8 cellular contexts compared by ENCODE assay signal in genomic region chr13:57630661-57631606, GRCh38. TPM values are rescaled to one million over a fixed set of nuclear protein-coding genes. Genes with fewer than 3 reads are reported as not detected.
A peak's percentile ranks its signal among the peaks of the same experiment; 100 is the strongest.
DNase-seq lines count a peak whose midpoint lies in the region; ATAC-seq, FAIRE-seq and TF ChIP-seq lines count a peak whose summit lies in the region.

No MANE protein-coding gene starts in this region.

- no peaks in the 10 kb centered on the region for H3K9me2 ChIP-seq in GM23338 (ENCODE audit: insufficient read depth)

- H3K36me3 Mint-ChIP-seq in GM23338 (ENCODE audit: low read depth), result no peaks in the 10 kb centered on the region
- peaks cover 8% of the 10 kb centered on the region for H3K36me3 Mint-ChIP-seq in activated T-helper 2 cell treated with anti-CD3 and anti-CD28 coated beads, Interferon-gamma antibody, Interleukin-2, Interleukin-4, amounts not matched to agents 10 μg/mL and 5 μg/mL and 100 μg/mL, durations not matched to agents 14 hours and 24 hours and 36 hours (ENCODE audit: low read depth)

- TF ChIP-seq RAD21 in A549 (conservative IDR thresholded peaks at IDR 0.05 in 1 of 2, IDR thresholded peaks at IDR 0.05 in 1 of 2), result no peak

- H3K27ac ChIP-seq in A549 (no peak overlapping the region), GM23338 (ENCODE audit: low read depth) (no peak overlapping the region), heart left ventricle (peak overlapping the region in 11 of 12 donors; percentile 60 to 82 (median 74)), pancreas (peak overlapping the region; percentile 4 to 70 (median 44))

- TF ChIP-seq CTCF in A549 (IDR thresholded peaks at IDR 0.05) (no peak), GM23338 (conservative IDR thresholded peaks at IDR 0.05; ENCODE audit: low read depth in 2 of 2) (no peak), heart left ventricle (IDR thresholded peaks at IDR 0.05) (no peak), pancreas (IDR thresholded peaks at IDR 0.05) (no peak)

- peaks cover 16% of the 10 kb centered on the region for H3F3A ChIP-seq in GM23338 (replicated peaks; ENCODE audit: low read depth)

- H2AFZ ChIP-seq in GM23338, result peak overlapping the region; percentile 100

- H3K36me3 ChIP-seq in GM23338 (ENCODE audit: insufficient read depth) (no peaks in the 10 kb centered on the region), heart left ventricle (no peaks in the 10 kb centered on the region), pancreas (no peaks in the 10 kb centered on the region)

- H3K27me3 Mint-ChIP-seq in GM23338 (ENCODE audit: insufficient read depth, low read depth, poor library complexity), result peaks cover 71% of the 10 kb centered on the region
- peaks cover 65% of the 10 kb centered on the region for H3K27me3 Mint-ChIP-seq in activated T-helper 2 cell treated with anti-CD3 and anti-CD28 coated beads, Interferon-gamma antibody, Interleukin-2, Interleukin-4, amounts not matched to agents 10 μg/mL and 5 μg/mL and 100 μg/mL, durations not matched to agents 14 hours and 24 hours and 36 hours (ENCODE audit: low read depth)

- H3K4me1 Mint-ChIP-seq in GM23338, result peaks cover 22% of the 10 kb centered on the region
- H3K4me1 Mint-ChIP-seq in activated T-helper 2 cell treated with anti-CD3 and anti-CD28 coated beads, Interferon-gamma antibody, Interleukin-2, Interleukin-4, amounts not matched to agents 10 μg/mL and 5 μg/mL and 100 μg/mL, durations not matched to agents 14 hours and 24 hours and 36 hours (ENCODE audit: low read depth), result peaks cover 24% of the 10 kb centered on the region

- WGBS in A549 (ENCODE audit: missing lambda C conversion rate), result 9% methylated on average over 32 of the region's 32 CpGs
- 1 to 3% (median 1%) methylated on average over 32 of the region's 32 CpGs for WGBS in heart left ventricle, 4 donors
- 3 to 5% methylated on average over 32 of the region's 32 CpGs for WGBS in pancreas, 2 donors

- peak overlapping the region; percentile 32; the same call in 2 of the 3 replicates for H3K4me3 ChIP-seq in A549
- peak overlapping the region; percentile 81 for H3K4me3 ChIP-seq in GM23338
- peak overlapping the region; percentile 46 to 79 (median 65) for H3K4me3 ChIP-seq in heart left ventricle
- H3K4me3 ChIP-seq in pancreas, result peak overlapping the region in 3 of 4 donors; percentile 29 to 57 (median 41)

- DNase-seq in A549 (ENCODE audit: low read depth in 1 of 2, low spot score in 1 of 2) (no peak), GM23338 (ENCODE audit: low spot score) (peak; percentile 46), heart left ventricle (peak in 3 of 5 donors; percentile 14 to 25 (median 20)), pancreas (peak in 2 of 6 donors; percentile 24 to 26), NCI-H128 (lab: John Stamatoyannopoulos, UW; ENCODE audit: unreplicated experiment) (no peak), NCI-H2029 treated with DMSO at 0.1 percent for 48 hours (lab: John Stamatoyannopoulos, UW) (no peak)
- no peak for DNase-seq in activated T-helper 2 cell treated with anti-CD3 and anti-CD28 coated beads, Interferon-gamma antibody, Interleukin-2, Interleukin-4, amounts not matched to agents 10 μg/mL and 5 μg/mL and 100 μg/mL, durations not matched to agents 14 hours and 24 hours and 36 hours (ENCODE audit: low spot score)

- H3K9me3 ChIP-seq in A549, result no peaks in the 10 kb centered on the region
- no peaks in the 10 kb centered on the region for H3K9me3 ChIP-seq in heart left ventricle
- no peaks in the 10 kb centered on the region for H3K9me3 ChIP-seq in pancreas

- peak overlapping the region; percentile 66 for H3K4me2 ChIP-seq in A549
- peak overlapping the region; percentile 99 for H3K4me2 ChIP-seq in GM23338

- POLR2A ChIA-PET in A549 (lab: Yijun Ruan, JAX), result no interaction called here

- CTCF ChIA-PET in A549 (lab: Yijun Ruan, JAX), result interaction anchor here (1.5 kb wide), 1 partner anchor 1687 kb away, joined by 3 read pairs; no protein-coding TSS in a partner anchor

- H3K9me3 Mint-ChIP-seq in GM23338, result no peaks in the 10 kb centered on the region; the same call in 1 of the 3 replicates
- H3K9me3 Mint-ChIP-seq in activated T-helper 2 cell treated with anti-CD3 and anti-CD28 coated beads, Interferon-gamma antibody, Interleukin-2, Interleukin-4, amounts not matched to agents 10 μg/mL and 5 μg/mL and 100 μg/mL, durations not matched to agents 14 hours and 24 hours and 36 hours, result no peaks in the 10 kb centered on the region

- H3K79me2 ChIP-seq in GM23338 (replicated peaks; ENCODE audit: insufficient read depth), result no peaks in the 10 kb centered on the region

- TF ChIP-seq POLR2A in A549 (IDR thresholded peaks at IDR 0.05; ENCODE audit: low read length) (no peak), heart left ventricle (IDR thresholded peaks at IDR 0.05) (no peak)

- H3K27ac Mint-ChIP-seq in GM23338, result no peak overlapping the region
- no peak overlapping the region for H3K27ac Mint-ChIP-seq in activated T-helper 2 cell treated with anti-CD3 and anti-CD28 coated beads, Interferon-gamma antibody, Interleukin-2, Interleukin-4, amounts not matched to agents 10 μg/mL and 5 μg/mL and 100 μg/mL, durations not matched to agents 14 hours and 24 hours and 36 hours

- no peaks in the 10 kb centered on the region; the same call in 1 of the 2 replicates for H4K20me1 ChIP-seq in GM23338 (replicated peaks; ENCODE audit: insufficient read depth)

- peak; percentile 59 to 60; a peak in 3 of 6 replicates for ATAC-seq in A549
- ATAC-seq in GM23338, result no peak
- ATAC-seq in heart left ventricle, result peak in 2 of 4 donors; percentile 2 to 4
- ATAC-seq in pancreas, result peak in 1 of 4 donors; percentile 1
- no peak for ATAC-seq in GM21390 (IDR thresholded peaks at IDR 0.05; ENCODE audit: unreplicated experiment)

- no peak for TF ChIP-seq EP300 in A549 (IDR thresholded peaks at IDR 0.05)

- H3K4me1 ChIP-seq in A549 (no peaks in the 10 kb centered on the region), GM23338 (ENCODE audit: insufficient read depth) (peaks cover 11% of the 10 kb centered on the region), heart left ventricle (peaks cover 0 to 33% (median 0%) of the 10 kb centered on the region in 12 donors), pancreas (peaks cover 0 to 11% (median 0%) of the 10 kb centered on the region in 3 donors)

- FAIRE-seq in A549 (lab: Jason Lieb, UNC) (no peak), pancreas (lab: Jason Lieb, UNC) (no peak)

- intact Hi-C loops in activated T-helper 2 cell treated with anti-CD3 and anti-CD28 coated beads, Interferon-gamma antibody, Interleukin-2, Interleukin-4, amounts not matched to agents 10 μg/mL and 5 μg/mL and 100 μg/mL, durations not matched to agents 14 hours and 24 hours and 36 hours (cut with micrococcal nuclease), result no loop called here
- intact Hi-C loops in heart left ventricle (cut with DNase I) (loop anchor here in 2 of 10 donors (5.0 to 10.0 kb wide), 4 partner anchors 166 to 1331 kb away; no protein-coding TSS in a partner anchor), pancreas (cut with DNase I) (no loop called here)

- peaks cover 81% of the 10 kb centered on the region for H3K27me3 ChIP-seq in GM23338 (ENCODE audit: insufficient read depth)
- peaks cover 0 to 68% (median 32%) of the 10 kb centered on the region in 9 donors for H3K27me3 ChIP-seq in heart left ventricle
- H3K27me3 ChIP-seq in pancreas, result peaks cover 4 to 33% (median 10%) of the 10 kb centered on the region in 4 donors

- H3K4me3 Mint-ChIP-seq in GM23338, result peak overlapping the region; percentile 89
- peak overlapping the region; percentile 72 for H3K4me3 Mint-ChIP-seq in activated T-helper 2 cell treated with anti-CD3 and anti-CD28 coated beads, Interferon-gamma antibody, Interleukin-2, Interleukin-4, amounts not matched to agents 10 μg/mL and 5 μg/mL and 100 μg/mL, durations not matched to agents 14 hours and 24 hours and 36 hours (ENCODE audit: low read depth)

TF ChIP-seq in A549, 52 proteins besides CTCF, POLR2A, EP300 and RAD21 (continues in another document):
- TF ChIP-seq TP53 (CRISPR knock-in tag; IDR thresholded peaks at IDR 0.05) (no peak), ZSCAN20 (CRISPR knock-in tag; IDR thresholded peaks at IDR 0.05) (no peak), JUN (IDR thresholded peaks at IDR 0.05) (no peak), CHD4 (IDR thresholded peaks at IDR 0.05; ENCODE audit: borderline replicate concordance) (no peak), TFCP2L1 (CRISPR knock-in tag; IDR thresholded peaks at IDR 0.05) (no peak), RNF2 (IDR thresholded peaks at IDR 0.05; ENCODE audit: borderline replicate concordance, low read depth) (no peak), NPAS2 (CRISPR knock-in tag; IDR thresholded peaks at IDR 0.05; ENCODE audit: borderline replicate concordance) (no peak)

TF ChIP-seq in GM23338, 12 proteins besides CTCF, POLR2A, EP300 and RAD21:
- TF ChIP-seq ETS1 (IDR thresholded peaks at IDR 0.05) (no peak), EZH2 (IDR thresholded peaks at IDR 0.05; ENCODE audit: low read depth, unreplicated experiment) (peak; percentile 64), STAT1 (IDR thresholded peaks at IDR 0.05; ENCODE audit: unreplicated experiment) (no peak)

RNA-seq across cellular contexts. Expression of gene PCDH17, which starts 0.6 kb away (rescaled TPM):
- 0.17 and 0.27 TPM in 2 replicates for polyA plus RNA-seq in A549 (2011; rRNA removed)
- polyA plus RNA-seq in A549 (2012; cell fraction: cytosol; rRNA removed), result 0.22 and 0.26 TPM in 2 replicates
- polyA plus RNA-seq in A549 (2012; cell fraction: nucleus; rRNA removed), result 0.21 and 0.25 TPM in 2 replicates
- 0.01 TPM in 1 of 3 replicates, not detected in the others for polyA plus RNA-seq in A549 (2017; fragmentation: RNase III; extraction: RNeasy Plus Mini Kit Qiagen cat#74134 plus additional on column Dnase treatment)
- polyA minus RNA-seq in A549 (2011; rRNA and poly(A)+ RNA removed), result 0.29 and 0.68 TPM in 2 replicates
- total RNA-seq in GM23338 (2014; rRNA removed; shearing (Covaris generic)), result 1.3 and 1.4 TPM in 2 replicates
- polyA plus RNA-seq in GM23338 (2016; fragmentation: Nextera tagmentation; extraction: Ambion mirVana), result 0.27 and 0.35 TPM in 2 replicates
- not detected in 2 replicates for total RNA-seq in activated T-helper 2 cell treated with anti-CD3 and anti-CD28 coated beads, Interferon-gamma antibody, Interleukin-2, Interleukin-4, amounts not matched to agents 10 μg/mL and 5 μg/mL and 100 μg/mL, durations not matched to agents 14 hours and 24 hours and 36 hours
- 10 to 100 TPM in 1 of 9 donors, 1 to 10 TPM in 8; 2.0 to 17.5 (median 4.0) TPM for total RNA-seq in heart left ventricle
- polyA plus RNA-seq in heart left ventricle, result 1 to 10 TPM in 1 of 2 donors, under 1 TPM in 1; 0.61 to 2.7 TPM
- 10 to 100 TPM in 1 of 6 donors, 1 to 10 TPM in 5; 3.7 to 10.2 (median 7.6) TPM for total RNA-seq in pancreas
- polyA plus RNA-seq in pancreas, result 1 to 10 TPM; 2.1 to 7.3 TPM

Comparison
In these comparisons a context has a peak if more than half of its experiments do, and no peak if none do; other contexts are left out.
1. ATAC-seq: peak in A549 (2 of 2); none in GM23338 (single experiment) and GM21390 (single experiment).
2. DNase-seq: peak in GM23338 (single experiment) and heart left ventricle (3 of 5); none in A549 (0 of 2), activated T-helper 2 cell treated with anti-CD3 and anti-CD28 coated beads, Interferon-gamma antibody, Interleukin-2, Interleukin-4, amounts not matched to agents 10 μg/mL and 5 μg/mL and 100 μg/mL, durations not matched to agents 14 hours and 24 hours and 36 hours (single experiment), NCI-H128 (single experiment) and NCI-H2029 treated with DMSO at 0.1 percent for 48 hours (single experiment).
3. H3K27ac ChIP-seq: peak in heart left ventricle (11 of 12) and pancreas (4 of 4); none in A549 (0 of 2) and GM23338 (single experiment).
4. Peak in every context shown above with its lines, with median percentiles within 50 percentile points of each other: H3K4me3 ChIP-seq.